8 cellular contexts compared by ENCODE assay signal in the genomic region with DNA sequence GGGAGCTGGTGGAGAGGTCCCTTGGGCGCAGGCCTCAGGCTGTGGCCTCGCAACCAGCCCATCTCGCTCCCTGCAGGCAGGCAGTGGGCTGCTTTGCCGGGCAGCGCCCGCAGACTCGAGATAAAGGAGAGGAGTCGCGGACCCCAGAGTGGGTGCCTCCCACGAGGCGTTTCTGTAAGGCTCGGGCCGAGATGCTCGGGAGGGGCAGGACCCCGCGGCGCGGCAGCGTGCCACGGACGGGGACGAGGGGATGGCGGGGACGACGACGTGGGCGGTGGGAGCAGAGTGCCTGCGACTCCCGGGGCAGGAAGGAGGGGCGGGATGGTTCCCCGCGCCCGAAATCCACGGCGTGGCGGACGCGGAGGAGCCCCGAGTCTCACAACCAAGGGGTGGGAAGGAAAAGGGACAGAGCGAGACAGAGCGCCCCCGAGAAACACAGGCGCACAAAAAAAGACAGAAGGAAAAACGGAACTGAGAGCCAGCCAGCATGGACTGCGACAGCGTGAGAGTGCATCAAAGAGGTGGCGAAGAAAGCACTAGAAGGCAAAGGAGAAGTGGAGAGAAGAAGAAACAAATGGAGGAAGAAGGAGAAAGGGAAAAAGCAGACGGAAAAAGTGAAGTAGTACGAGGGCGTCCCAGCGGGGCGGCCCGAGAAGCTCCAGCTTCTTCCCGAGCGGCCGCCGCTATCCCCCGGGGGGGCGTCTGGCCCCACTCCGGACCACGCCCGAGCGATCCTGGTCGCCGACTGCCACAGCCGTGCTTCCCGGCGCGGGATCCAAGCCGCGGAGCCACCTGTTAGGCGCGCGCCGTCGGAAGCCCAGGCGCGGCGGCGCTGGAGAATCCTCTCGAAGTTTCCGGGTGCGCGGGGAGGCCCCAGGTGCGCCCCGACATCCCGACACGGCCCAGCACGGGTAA. TPM values are rescaled to one million over a fixed set of nuclear protein-coding genes. Genes with fewer than 3 reads are reported as not detected.
DNase-seq lines count a peak whose midpoint lies in the region; ATAC-seq, FAIRE-seq and TF ChIP-seq lines count a peak whose summit lies in the region.

No MANE protein-coding gene starts in this region.

- H3K36me3 ChIP-seq in mucosa of rectum (ENCODE audit: control insufficient read depth in 2 of 2, insufficient read depth in 2 of 2, low read length in 2 of 2), result no peaks in the 10 kb centered on the region

- H3K27me3 ChIP-seq in mucosa of rectum (ENCODE audit: control insufficient read depth in 2 of 2, insufficient read depth in 2 of 2, low read length in 2 of 2), result peaks cover 8 to 13% of the 10 kb centered on the region in 2 donors

- H3K9me3 ChIP-seq in mucosa of rectum (ENCODE audit: control insufficient read depth in 2 of 2, low read length in 2 of 2), result no peaks in the 10 kb centered on the region

- peak overlapping the region; percentile 52 to 57 for H3K4me3 ChIP-seq in mucosa of rectum (ENCODE audit: low read length in 2 of 2)

- no peak overlapping the region for H3K9ac ChIP-seq in mucosa of rectum (ENCODE audit: low read depth in 1 of 2, low read length in 2 of 2)

- no peak for TF ChIP-seq POLR2A in H54 (IDR thresholded peaks at IDR 0.05; ENCODE audit: low read depth, low read length)

- ATAC-seq in GM19351 (IDR thresholded peaks at IDR 0.05; ENCODE audit: unreplicated experiment) (peak; percentile 44), HG03196 (IDR thresholded peaks at IDR 0.05; ENCODE audit: unreplicated experiment) (peak; percentile 36)

- no peak for FAIRE-seq in H54 (lab: Jason Lieb, UNC)

- no peak overlapping the region for H3K27ac ChIP-seq in mucosa of rectum (ENCODE audit: low read depth in 2 of 2, low read length in 2 of 2)

- H3K4me1 ChIP-seq in mucosa of rectum (ENCODE audit: control insufficient read depth in 2 of 2, insufficient read depth in 2 of 2, low read length in 2 of 2), result peaks cover 0 to 3% of the 10 kb centered on the region in 2 donors

- DNase-seq in ELF-1 (ENCODE audit: low read depth, low spot score) (peak; percentile 47), H54 (ENCODE audit: insufficient read length, low spot score) (no peak), dermis blood vessel endothelial cell (no peak)
- peak; percentile 48 for DNase-seq in activated CD8-positive, alpha-beta memory T cell treated with anti-CD3 and anti-CD28 coated beads, Interleukin-2, amount 50 U/mL, for 48 hours
- no peak for DNase-seq in activated CD4-positive, CD25-positive, alpha-beta regulatory T cell (lab: John Stamatoyannopoulos, UW)

RNA-seq across cellular contexts. Expression of a gene that starts 1.5 kb away (rescaled TPM):
- 0.17 and 0.23 TPM in 2 replicates for total RNA-seq in dermis blood vessel endothelial cell

Comparison
In these comparisons a context has a peak if more than half of its experiments do, and no peak if none do; other contexts are left out.
1. DNase-seq: peak in ELF-1 (single experiment) and activated CD8-positive, alpha-beta memory T cell treated with anti-CD3 and anti-CD28 coated beads, Interleukin-2, amount 50 U/mL, for 48 hours (single experiment); none in H54 (single experiment), dermis blood vessel endothelial cell (single experiment) and activated CD4-positive, CD25-positive, alpha-beta regulatory T cell (0 of 4).